In the genomic region with DNA sequence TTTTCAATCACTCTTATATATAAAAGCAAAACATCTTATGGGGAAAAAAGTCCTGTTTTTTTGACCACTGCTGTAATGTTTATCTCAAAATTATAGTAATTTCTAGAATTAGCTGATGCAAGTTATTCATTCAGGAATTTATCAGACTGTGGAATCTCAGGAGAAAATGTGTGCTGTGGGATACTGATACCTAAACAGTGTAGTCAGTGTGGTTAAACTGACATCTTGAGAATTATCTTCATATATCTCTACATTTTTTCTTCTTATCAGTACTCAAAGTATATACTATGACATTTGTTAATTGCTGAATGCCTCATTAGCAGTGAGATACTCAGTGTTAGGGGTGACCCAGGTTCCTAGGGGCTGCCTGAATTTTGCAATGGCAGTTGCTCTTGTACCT, we compare ENCODE assay signal across 1 cellular context.
TF ChIP-seq lines count a peak whose summit lies in the region.

No MANE protein-coding gene starts in this region.

TF ChIP-seq in GM23338, 12 proteins besides CTCF, POLR2A, EP300 and RAD21:
- TF ChIP-seq, protein P1, sequence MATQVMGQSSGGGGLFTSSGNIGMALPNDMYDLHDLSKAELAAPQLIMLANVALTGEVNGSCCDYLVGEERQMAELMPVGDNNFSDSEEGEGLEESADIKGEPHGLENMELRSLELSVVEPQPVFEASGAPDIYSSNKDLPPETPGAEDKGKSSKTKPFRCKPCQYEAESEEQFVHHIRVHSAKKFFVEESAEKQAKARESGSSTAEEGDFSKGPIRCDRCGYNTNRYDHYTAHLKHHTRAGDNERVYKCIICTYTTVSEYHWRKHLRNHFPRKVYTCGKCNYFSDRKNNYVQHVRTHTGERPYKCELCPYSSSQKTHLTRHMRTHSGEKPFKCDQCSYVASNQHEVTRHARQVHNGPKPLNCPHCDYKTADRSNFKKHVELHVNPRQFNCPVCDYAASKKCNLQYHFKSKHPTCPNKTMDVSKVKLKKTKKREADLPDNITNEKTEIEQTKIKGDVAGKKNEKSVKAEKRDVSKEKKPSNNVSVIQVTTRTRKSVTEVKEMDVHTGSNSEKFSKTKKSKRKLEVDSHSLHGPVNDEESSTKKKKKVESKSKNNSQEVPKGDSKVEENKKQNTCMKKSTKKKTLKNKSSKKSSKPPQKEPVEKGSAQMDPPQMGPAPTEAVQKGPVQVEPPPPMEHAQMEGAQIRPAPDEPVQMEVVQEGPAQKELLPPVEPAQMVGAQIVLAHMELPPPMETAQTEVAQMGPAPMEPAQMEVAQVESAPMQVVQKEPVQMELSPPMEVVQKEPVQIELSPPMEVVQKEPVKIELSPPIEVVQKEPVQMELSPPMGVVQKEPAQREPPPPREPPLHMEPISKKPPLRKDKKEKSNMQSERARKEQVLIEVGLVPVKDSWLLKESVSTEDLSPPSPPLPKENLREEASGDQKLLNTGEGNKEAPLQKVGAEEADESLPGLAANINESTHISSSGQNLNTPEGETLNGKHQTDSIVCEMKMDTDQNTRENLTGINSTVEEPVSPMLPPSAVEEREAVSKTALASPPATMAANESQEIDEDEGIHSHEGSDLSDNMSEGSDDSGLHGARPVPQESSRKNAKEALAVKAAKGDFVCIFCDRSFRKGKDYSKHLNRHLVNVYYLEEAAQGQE (IDR thresholded peaks at IDR 0.05; ENCODE audit: unreplicated experiment): no peak
- TF ChIP-seq NANOG (IDR thresholded peaks at IDR 0.05; ENCODE audit: borderline replicate concordance) (no peak), ZNF331 (CRISPR knock-in tag; IDR thresholded peaks at IDR 0.05; ENCODE audit: low read depth) (no peak), ZNF462 (CRISPR knock-in tag; IDR thresholded peaks at IDR 0.05) (no peak), JUNB (IDR thresholded peaks at IDR 0.05; ENCODE audit: unreplicated experiment) (no peak), POLR2AphosphoS5 (IDR thresholded peaks at IDR 0.05; ENCODE audit: low read depth) (no peak)
